In the genomic region with DNA sequence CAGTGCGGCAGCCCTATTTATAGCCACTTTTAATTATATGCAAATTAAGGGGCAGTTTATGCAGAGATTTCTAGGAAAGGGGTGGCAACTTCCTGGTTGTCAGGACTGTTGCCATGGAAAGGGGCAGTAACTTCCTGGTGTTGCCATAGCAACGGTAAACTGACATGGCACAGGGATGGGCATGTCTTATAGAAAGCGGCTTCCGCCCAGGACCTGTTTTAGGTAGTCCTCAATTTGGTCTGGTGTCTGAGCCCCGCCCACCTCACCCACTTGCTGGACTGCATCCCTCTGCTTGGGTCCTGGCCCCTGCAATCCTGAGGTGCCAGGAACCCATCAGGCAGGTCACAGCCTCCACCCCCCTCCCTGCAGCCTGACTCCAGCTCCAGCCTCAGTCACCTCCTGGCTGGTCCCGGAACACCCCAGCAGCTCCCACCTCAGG, we compare ENCODE assay signal across 13 cellular contexts.
DNase-seq lines count a peak whose midpoint lies in the region; ATAC-seq and TF ChIP-seq lines count a peak whose summit lies in the region.
"Had no signal": no experiment of that assay in that cellular context is flagged by ENCODE, and none has a peak within 500 bp of the region (broad histone marks: within the 10 kb centered on the region; RNA-seq: fewer than 3 reads in every experiment).

No MANE protein-coding gene starts in this region.

- no peak overlapping the region for H3K27ac ChIP-seq in thyroid gland
- H3K27ac ChIP-seq: heart left ventricle, PC-9 had no signal

- no peak overlapping the region for H3K4me3 ChIP-seq in thyroid gland (replicated peaks in 1 of 3)
- H3K4me3 ChIP-seq: heart left ventricle, PC-9 had no signal

- no peaks in the 10 kb centered on the region for H3K4me1 ChIP-seq in thyroid gland
- H3K4me1 ChIP-seq: heart left ventricle had no signal

- intact Hi-C loops in thyroid gland (cut with DNase I): no loop called here

- no peak for TF ChIP-seq POLR2A in thyroid gland (IDR thresholded peaks at IDR 0.05)

- TF ChIP-seq CTCF in thyroid gland (IDR thresholded peaks at IDR 0.05): no peak

- ATAC-seq in HG03159 (IDR thresholded peaks at IDR 0.05; ENCODE audit: unreplicated experiment): no peak
- ATAC-seq: sciatic nerve had no signal

- DNase-seq in NCI-H748 (lab: John Stamatoyannopoulos, UW; ENCODE audit: unreplicated experiment) (peak; percentile 60), NCI-H748 treated with DMSO at 0.1 percent for 48 hours (lab: John Stamatoyannopoulos, UW) (no peak), NCI-H1694 treated with DMSO at 0.1 percent for 48 hours (lab: John Stamatoyannopoulos, UW) (peak; percentile 89), anterior cingulate cortex (lab: John Stamatoyannopoulos, UW) (peak in 41 of 58 donors; percentile 5 to 77 (median 26)), superior temporal gyrus (ENCODE audit: extremely low spot score) (peak; percentile 57), thyroid gland (no peak)
- DNase-seq in activated CD4-positive, CD25-positive, alpha-beta regulatory T cell treated with anti-CD3 and anti-CD28 coated beads, Interleukin-2, amount 50 U/mL, for 72 hours: no peak
- DNase-seq: activated CD4-positive, CD25-positive, alpha-beta regulatory T cell; activated gamma-delta T cell had no signal

- WGBS in thyroid gland, 2 donors: 72 to 81% methylated on average over 5 to 6 of the region's 6 CpGs

- no peaks in the 10 kb centered on the region for H3K27me3 ChIP-seq in thyroid gland

- no peaks in the 10 kb centered on the region for H3K36me3 ChIP-seq in thyroid gland
- H3K36me3 ChIP-seq: heart left ventricle had no signal

- no peaks in the 10 kb centered on the region for H3K9me3 ChIP-seq in thyroid gland
- H3K9me3 ChIP-seq: heart left ventricle had no signal

Comparison
In these comparisons a context has a peak if more than half of its experiments do, and no peak if none do; other contexts are left out.
1. DNase-seq: peak in NCI-H748 (single experiment), NCI-H1694 treated with DMSO at 0.1 percent for 48 hours (single experiment), anterior cingulate cortex (41 of 58) and superior temporal gyrus (single experiment); none in NCI-H748 treated with DMSO at 0.1 percent for 48 hours (single experiment), thyroid gland (0 of 2) and activated CD4-positive, CD25-positive, alpha-beta regulatory T cell treated with anti-CD3 and anti-CD28 coated beads, Interleukin-2, amount 50 U/mL, for 72 hours (single experiment).